In the genomic region with DNA sequence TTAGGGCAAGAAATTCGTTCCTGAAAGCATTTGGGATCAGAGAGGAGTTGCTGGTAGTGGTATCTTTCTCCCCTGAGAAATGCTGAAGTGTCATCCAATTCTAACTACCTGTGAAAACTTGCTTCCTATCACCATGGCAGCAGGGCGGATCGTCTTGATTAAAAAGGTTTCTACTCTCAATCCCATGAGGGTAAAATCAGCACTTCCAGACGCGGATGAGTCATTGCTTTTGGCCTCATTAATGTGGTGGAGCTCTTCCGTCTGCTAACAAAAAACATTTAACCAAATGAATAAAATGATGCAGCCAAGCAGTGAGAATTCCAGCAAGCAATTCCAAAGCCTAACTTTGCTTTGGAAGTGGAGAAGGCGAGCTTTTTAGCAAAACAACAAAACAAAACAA, we compare ENCODE assay signal across 8 cellular contexts.
A peak's percentile ranks its signal among the peaks of the same experiment; 100 is the strongest.
DNase-seq lines count a peak whose midpoint lies in the region; ATAC-seq and TF ChIP-seq lines count a peak whose summit lies in the region.

No MANE protein-coding gene starts in this region.

- no peak for TF ChIP-seq POLR2A in stomach (IDR thresholded peaks at IDR 0.05)

- ATAC-seq in heart right ventricle (peak; percentile 44 to 89 (median 82)), GM18873 (IDR thresholded peaks at IDR 0.05; ENCODE audit: low FRiP score, unreplicated experiment) (no peak), GM21381 (IDR thresholded peaks at IDR 0.05; ENCODE audit: unreplicated experiment) (no peak)

- in situ Hi-C loops in SK-MEL-5 (cut with HindIII; ENCODE audit: low pct_unique_long_range_greater_than_20kb, low sequenced_read_pairs) = no loop called here

- TF ChIP-seq CTCF in heart right ventricle (IDR thresholded peaks at IDR 0.05) (no peak), stomach (IDR thresholded peaks at IDR 0.05) (no peak)

- H3K36me3 ChIP-seq in heart right ventricle (no peaks in the 10 kb centered on the region), stomach (no peaks in the 10 kb centered on the region)

- DNase-seq in NCI-H2227 (lab: John Stamatoyannopoulos, UW; ENCODE audit: unreplicated experiment) (peak; percentile 16), NCI-H2227 treated with DMSO at 0.1 percent for 48 hours (lab: John Stamatoyannopoulos, UW) (no peak), SK-MEL-5 (ENCODE audit: low read depth, low spot score) (peak; percentile 68), heart right ventricle (peak; percentile 16 to 75), stomach (no peak)
- DNase-seq in activated CD4-positive, CD25-positive, alpha-beta regulatory T cell treated with anti-CD3 and anti-CD28 coated beads, Interleukin-2, amount 50 U/mL, for 72 hours = no peak

- intact Hi-C loops in heart right ventricle (cut with DNase I) (loop anchor here in 1 of 10 donors (5.0 kb wide), 1 partner anchor 326 kb away; a partner anchor contains a TSS), stomach (cut with DNase I; ENCODE audit: low total_unique reads) (no loop called here)

- peak overlapping the region in 9 of 10 donors; percentile 47 to 84 (median 73) for H3K27ac ChIP-seq in heart right ventricle
- peak overlapping the region in 4 of 5 donors; percentile 50 to 76 (median 63) for H3K27ac ChIP-seq in stomach

- no peak for TF ChIP-seq EP300 in stomach (IDR thresholded peaks at IDR 0.05)

- 29 to 45% methylated on average over 7 of the region's 7 CpGs for WGBS in heart right ventricle, 2 donors
- 48 to 63% (median 55%) methylated on average over 7 of the region's 7 CpGs for WGBS in stomach, 5 donors

- H3K9me3 ChIP-seq in heart right ventricle = peaks cover 0 to 8% (median 0%) of the 10 kb centered on the region in 11 donors
- no peaks in the 10 kb centered on the region for H3K9me3 ChIP-seq in stomach

- H3K27me3 ChIP-seq in heart right ventricle = no peaks in the 10 kb centered on the region
- H3K27me3 ChIP-seq in stomach = no peaks in the 10 kb centered on the region

- H3K4me1 ChIP-seq in heart right ventricle = peaks cover 0 to 31% (median 24%) of the 10 kb centered on the region in 9 donors
- H3K4me1 ChIP-seq in stomach = peaks cover 0 to 23% (median 14%) of the 10 kb centered on the region in 4 donors

- peak overlapping the region in 1 of 10 donors; percentile 13 for H3K4me3 ChIP-seq in heart right ventricle
- H3K4me3 ChIP-seq in stomach = no peak overlapping the region

Comparison
In these comparisons a context has a peak if more than half of its experiments do, and no peak if none do; other contexts are left out.
1. DNase-seq: peak in NCI-H2227 (single experiment), SK-MEL-5 (single experiment) and heart right ventricle (2 of 2); none in NCI-H2227 treated with DMSO at 0.1 percent for 48 hours (single experiment), stomach (single experiment) and activated CD4-positive, CD25-positive, alpha-beta regulatory T cell treated with anti-CD3 and anti-CD28 coated beads, Interleukin-2, amount 50 U/mL, for 72 hours (single experiment).
2. ATAC-seq: peak in heart right ventricle (8 of 8); none in GM18873 (single experiment) and GM21381 (single experiment).